In genomic region chr1:174965006-174965971, GRCh38 we compare ENCODE assay signal across 8 cellular contexts. TPM values are rescaled to one million over a fixed set of nuclear protein-coding genes. Genes with fewer than 3 reads are reported as not detected.
DNase-seq lines count a peak whose midpoint lies in the region; ATAC-seq and TF ChIP-seq lines count a peak whose summit lies in the region.

No MANE protein-coding gene starts in this region.

- H3K4me3 Mint-ChIP-seq in WTC11 = no peak overlapping the region

- no peaks in the 10 kb centered on the region for H3K9me3 ChIP-seq in HUES64 (ENCODE audit: insufficient read depth, low read depth, low read length)

- H3K27ac Mint-ChIP-seq in WTC11 = peak overlapping the region; percentile 83; the same call in 1 of the 2 replicates

- no peak overlapping the region for H3K9ac ChIP-seq in HUES64 (ENCODE audit: low read depth, low read length)

- H3K27me3 Mint-ChIP-seq in WTC11 (ENCODE audit: low read depth) = no peaks in the 10 kb centered on the region

- no peaks in the 10 kb centered on the region for H3K27me3 ChIP-seq in HUES64 (ENCODE audit: insufficient read depth, low read length)

- DNase-seq in WTC11 (ENCODE audit: low spot score) (no peak), fibroblast of the aortic adventitia (ENCODE audit: low read depth) (peak; percentile 21), putamen (ENCODE audit: low spot score) (peak; percentile 64), SKM-1 treated with dmso at 0.1 percent for 144 hours (lab: John Stamatoyannopoulos, UW; ENCODE audit: unreplicated experiment) (no peak), ecto neural progenitor cell (ENCODE audit: low spot score) (no peak)

- peaks cover 30% of the 10 kb centered on the region for H3K36me3 ChIP-seq in HUES64 (ENCODE audit: insufficient read depth, low read length)

- no peak overlapping the region for H3K4me3 ChIP-seq in HUES64 (ENCODE audit: low read length)
- no peak overlapping the region for H3K4me3 ChIP-seq in fibroblast of the aortic adventitia (ENCODE audit: low read depth, low read length)

- H3K4me1 ChIP-seq in HUES64 (ENCODE audit: insufficient read depth, low read length) = peaks cover 18% of the 10 kb centered on the region; the same call in 1 of the 2 replicates

- CTCF ChIA-PET in WTC11 (lab: Charles Lee) = interaction anchor here (1.5 to 1.7 kb wide), 2 partner anchors 18 to 21 kb away, joined by 3 to 6 read pairs; no protein-coding TSS in a partner anchor

- WGBS in HUES64 = 80% methylated on average over 4 of the region's 4 CpGs

- H3K36me3 Mint-ChIP-seq in WTC11 = peaks cover 32% of the 10 kb centered on the region

- peaks cover 23% of the 10 kb centered on the region for H3K4me1 Mint-ChIP-seq in WTC11

- H3K9me3 Mint-ChIP-seq in WTC11 = no peaks in the 10 kb centered on the region

- ATAC-seq in WTC11 (peak; percentile 32; the same call in 1 of the 2 replicates), GM21390 (IDR thresholded peaks at IDR 0.05; ENCODE audit: unreplicated experiment) (no peak), GM19351 (IDR thresholded peaks at IDR 0.05; ENCODE audit: unreplicated experiment) (no peak)

- TF ChIP-seq CTCF in WTC11 (IDR thresholded peaks at IDR 0.05) (no peak), fibroblast of the aortic adventitia (IDR thresholded peaks at IDR 0.05; ENCODE audit: insufficient read depth, low read length) (no peak)

- H3K27ac ChIP-seq in HUES64 (ENCODE audit: low read depth, low read length) = peak overlapping the region; percentile 32; the same call in 1 of the 2 replicates

- POLR2A ChIA-PET in WTC11 (lab: Charles Lee) = interaction anchor here (1.0 kb wide), 1 partner anchor 34 kb away, joined by 3 read pairs; the partner anchor contains the start of gene CACYBP

TF ChIP-seq in WTC11, 78 proteins besides CTCF, POLR2A, EP300 and RAD21:
- TF ChIP-seq ZNF232 (CRISPR knock-in tag; IDR thresholded peaks at IDR 0.05) (no peak), ATF2 (CRISPR knock-in tag; IDR thresholded peaks at IDR 0.05; ENCODE audit: borderline replicate concordance, low read depth) (no peak), GRHL2 (CRISPR knock-in tag; IDR thresholded peaks at IDR 0.05; ENCODE audit: insufficient replicate concordance, severe bottlenecking) (no peak), TEAD1 (CRISPR knock-in tag; IDR thresholded peaks at IDR 0.05) (no peak), ATF6 (CRISPR knock-in tag; IDR thresholded peaks at IDR 0.05) (no peak), IRF1 (CRISPR knock-in tag; IDR thresholded peaks at IDR 0.05) (no peak), ESRRA (CRISPR knock-in tag; IDR thresholded peaks at IDR 0.05; ENCODE audit: borderline replicate concordance) (no peak), CREB1 (CRISPR knock-in tag; IDR thresholded peaks at IDR 0.05) (no peak), TP53 (CRISPR knock-in tag; IDR thresholded peaks at IDR 0.05) (no peak), SMAD3 (CRISPR knock-in tag; IDR thresholded peaks at IDR 0.05; ENCODE audit: borderline replicate concordance) (no peak), JAZF1 (CRISPR knock-in tag; IDR thresholded peaks at IDR 0.05) (no peak)

RNA-seq across cellular contexts. Expression of gene CACYBP, which starts 34.5 kb away (rescaled TPM):
- polyA plus RNA-seq in HUES64 (2013, experiment 1 of 2) = 153 TPM
- polyA plus RNA-seq in HUES64 (2013, experiment 2 of 2) = 153 TPM
- total RNA-seq in WTC11 (2021) (167 to 211 TPM (median 185 TPM) in 3 replicates), fibroblast of the aortic adventitia (ENCODE audit: low replicate concordance) (99.6 and 108 TPM in 2 replicates)

RNA-seq across cellular contexts. Expression of gene MRPS14, which starts 57.9 kb away (rescaled TPM):
- 25.3 TPM for polyA plus RNA-seq in HUES64 (2013, experiment 1 of 2)
- 29.2 TPM for polyA plus RNA-seq in HUES64 (2013, experiment 2 of 2)
- 30.4 to 33.1 TPM (median 32.1 TPM) in 3 replicates for total RNA-seq in WTC11 (2021)
- total RNA-seq in fibroblast of the aortic adventitia (ENCODE audit: low replicate concordance) = 20.9 and 29.5 TPM in 2 replicates

Comparison
In these comparisons a context has a peak if more than half of its experiments do, and no peak if none do; other contexts are left out.
1. DNase-seq: peak in fibroblast of the aortic adventitia (single experiment) and putamen (single experiment); none in WTC11 (single experiment), SKM-1 treated with dmso at 0.1 percent for 144 hours (single experiment) and ecto neural progenitor cell (single experiment).